8 cellular contexts compared by ENCODE assay signal in the genomic region with DNA sequence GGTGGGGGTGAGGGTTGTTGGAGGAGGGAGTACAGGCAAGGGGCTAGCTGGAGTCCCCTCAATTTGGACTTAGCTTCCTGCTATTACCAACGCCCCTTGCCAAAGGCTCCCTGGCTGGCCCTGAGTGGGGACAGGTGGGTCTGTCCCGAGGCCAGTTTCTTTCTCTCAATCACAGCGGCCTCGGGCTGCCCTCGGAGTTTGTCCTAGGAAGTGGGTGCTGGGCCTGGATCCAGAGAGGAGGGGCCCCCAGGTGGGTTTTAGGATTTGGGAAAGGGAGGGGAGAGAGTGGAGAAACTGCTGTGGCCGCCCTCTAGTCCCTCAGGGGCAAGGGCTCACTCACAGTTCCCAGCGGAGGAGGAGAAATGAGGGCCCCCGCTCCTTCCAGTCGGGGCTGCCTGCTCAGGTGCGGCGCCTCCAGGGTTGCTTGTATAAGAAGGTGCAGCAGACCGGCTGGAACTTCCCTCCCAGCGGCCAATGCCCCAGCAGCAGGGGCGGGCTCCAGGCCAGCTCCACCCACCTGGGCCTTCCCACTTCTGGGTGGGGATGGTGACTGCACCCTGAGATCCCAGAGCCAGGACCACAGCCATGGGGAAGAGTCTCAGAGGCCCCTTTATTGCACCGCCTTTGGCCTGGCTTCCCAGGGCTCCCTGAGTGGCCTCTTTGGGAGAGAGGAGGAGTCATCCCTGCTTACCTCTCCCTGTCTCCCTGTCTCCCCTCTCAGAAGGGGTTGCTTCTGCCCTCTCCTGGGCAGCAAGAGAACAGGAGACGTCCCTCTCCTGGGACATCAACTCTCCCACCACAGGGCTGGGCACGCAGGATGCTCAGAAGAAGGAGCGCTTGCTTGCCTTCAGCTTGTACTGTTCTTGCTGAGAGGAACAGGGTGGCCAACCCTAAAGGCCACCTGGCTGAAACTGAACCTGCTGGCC.
DNase-seq lines count a peak whose midpoint lies in the region; TF ChIP-seq lines count a peak whose summit lies in the region.

No MANE protein-coding gene starts in this region.

- peaks cover 18% of the 10 kb centered on the region for H3K27me3 Mint-ChIP-seq in glutamatergic neuron (ENCODE audit: unreplicated experiment)

- no peak for TF ChIP-seq EP300 in suprapubic skin (IDR thresholded peaks at IDR 0.05)

- WGBS in HUES64: 16% methylated on average over 18 of the region's 18 CpGs
- WGBS in suprapubic skin: 60% methylated on average over 9 of the region's 18 CpGs

- H3K36me3 Mint-ChIP-seq in glutamatergic neuron (ENCODE audit: unreplicated experiment): peaks cover 6% of the 10 kb centered on the region

- peak overlapping the region; percentile 62 for H3K9ac ChIP-seq in HUES64 (ENCODE audit: low read depth, low read length)

- no peak for TF ChIP-seq POLR2A in suprapubic skin (IDR thresholded peaks at IDR 0.05)

- H3K9me3 ChIP-seq in HUES64 (ENCODE audit: insufficient read depth, low read depth, low read length): no peaks in the 10 kb centered on the region
- no peaks in the 10 kb centered on the region for H3K9me3 ChIP-seq in suprapubic skin

- peaks cover 43% of the 10 kb centered on the region for H3K27me3 ChIP-seq in HUES64 (ENCODE audit: insufficient read depth, low read length)
- no peaks in the 10 kb centered on the region for H3K27me3 ChIP-seq in suprapubic skin

- H3K9me3 Mint-ChIP-seq in glutamatergic neuron (ENCODE audit: unreplicated experiment): peaks cover 19% of the 10 kb centered on the region

- peaks cover 17% of the 10 kb centered on the region for H3K4me1 Mint-ChIP-seq in glutamatergic neuron (ENCODE audit: low read depth, unreplicated experiment)

- H3K4me3 Mint-ChIP-seq in glutamatergic neuron (ENCODE audit: unreplicated experiment): no peak overlapping the region

- H3K4me1 ChIP-seq in HUES64 (ENCODE audit: insufficient read depth, low read length) (peaks cover 5% of the 10 kb centered on the region; the same call in 1 of the 2 replicates), suprapubic skin (peaks cover 40% of the 10 kb centered on the region)

- TF ChIP-seq CTCF in glutamatergic neuron (IDR thresholded peaks at IDR 0.05; ENCODE audit: partially characterized antibody, unreplicated experiment) (peak; percentile 14), suprapubic skin (IDR thresholded peaks at IDR 0.05) (no peak)

- H3K36me3 ChIP-seq in HUES64 (ENCODE audit: insufficient read depth, low read length) (no peaks in the 10 kb centered on the region), suprapubic skin (peaks cover 4% of the 10 kb centered on the region)

- no peak overlapping the region; the same call in 1 of the 2 replicates for H3K27ac ChIP-seq in HUES64 (ENCODE audit: low read depth, low read length)
- no peak overlapping the region for H3K27ac ChIP-seq in suprapubic skin

- no peak overlapping the region for H3K27ac Mint-ChIP-seq in glutamatergic neuron (ENCODE audit: unreplicated experiment)

- DNase-seq in ELR (ENCODE audit: low read depth) (peak; percentile 88), SHP77 treated with DMSO at 0.1 percent for 48 hours (lab: John Stamatoyannopoulos, UW) (peak; percentile 45), glutamatergic neuron (no peak), suprapubic skin (ENCODE audit: low spot score in 2 of 2) (peak; percentile 67 to 77), MV-4-11 (lab: John Stamatoyannopoulos, UW) (no peak), midbrain (lab: John Stamatoyannopoulos, UW) (no peak), cerebellum (ENCODE audit: low spot score) (no peak)

- H3K4me3 ChIP-seq in HUES64 (ENCODE audit: low read length) (peak overlapping the region; percentile 63), suprapubic skin (peak overlapping the region; percentile 13)

Comparison
In these comparisons a context has a peak if more than half of its experiments do, and no peak if none do; other contexts are left out.
1. DNase-seq: peak in ELR (single experiment), SHP77 treated with DMSO at 0.1 percent for 48 hours (single experiment) and suprapubic skin (2 of 2); none in glutamatergic neuron (single experiment), MV-4-11 (single experiment), midbrain (single experiment) and cerebellum (single experiment).